20 cellular contexts compared by ENCODE assay signal in genomic region chr14:56217380-56218045, GRCh38.
DNase-seq lines count a peak whose midpoint lies in the region; ATAC-seq, FAIRE-seq and TF ChIP-seq lines count a peak whose summit lies in the region.
"Had no signal": no experiment of that assay in that cellular context is flagged by ENCODE, and none has a peak within 500 bp of the region (broad histone marks: within the 10 kb centered on the region; RNA-seq: fewer than 3 reads in every experiment).

No MANE protein-coding gene starts in this region.

- H3K27ac ChIP-seq in pancreas (no peak overlapping the region), breast epithelium (no peak overlapping the region)
- H3K27ac ChIP-seq: gastrocnemius medialis had no signal

- no peak for TF ChIP-seq CTCF in pancreas (IDR thresholded peaks at IDR 0.05)
- TF ChIP-seq CTCF in breast epithelium (IDR thresholded peaks at IDR 0.05) = no peak

- no peak overlapping the region for H3K4me3 ChIP-seq in pancreas
- H3K4me3 ChIP-seq in breast epithelium = no peak overlapping the region
- H3K4me3 ChIP-seq: gastrocnemius medialis had no signal

- intact Hi-C loops in pancreas (cut with DNase I) = no loop called here
- intact Hi-C loops in breast epithelium (cut with DNase I; ENCODE audit: low total_unique reads) = no loop called here

- in situ Hi-C loops in G401 (cut with HindIII; ENCODE audit: low sequenced_read_pairs) = no loop called here

- FAIRE-seq in pancreas (lab: Jason Lieb, UNC) = no peak
- FAIRE-seq in RCC 7860 (lab: Jason Lieb, UNC) = no peak

- DNase-seq in G401 (ENCODE audit: low spot score) (peak; percentile 66), NCI-H1092 treated with DMSO at 0.1 percent for 48 hours (lab: John Stamatoyannopoulos, UW) (peak; percentile 39), cerebellar cortex (ENCODE audit: low spot score) (peak; percentile 60), pancreas (no peak), RCC 7860 (ENCODE audit: low spot score) (no peak), breast epithelium (ENCODE audit: low spot score in 2 of 2) (no peak)
- DNase-seq: activated CD4-positive, alpha-beta memory T cell treated with anti-CD3 and anti-CD28 coated beads, Interleukin-2, amount 10 ng/mL, durations not matched to agents 7 days and 5 days; Caco-2; effector CD4-positive, alpha-beta T cell; H9; Karpas-422; mesendoderm; NCI-H524 treated with DMSO at 0.1 percent for 48 hours; PC-3; T-helper 17 cell had no signal

- 30 to 45% methylated on average over 7 of the region's 7 CpGs for WGBS in pancreas, 2 donors

- no peaks in the 10 kb centered on the region for H3K9me3 ChIP-seq in pancreas
- no peaks in the 10 kb centered on the region for H3K9me3 ChIP-seq in breast epithelium
- H3K9me3 ChIP-seq: Caco-2, gastrocnemius medialis had no signal

- ATAC-seq in pancreas (peak in 3 of 4 donors; percentile 26 to 37 (median 31)), GM21825 (IDR thresholded peaks at IDR 0.05; ENCODE audit: unreplicated experiment) (no peak)
- ATAC-seq: esophagus mucosa; gastrocnemius medialis; naive thymus-derived CD8-positive, alpha-beta T cell; PC-3; stimulated activated effector memory CD8-positive, alpha-beta T cell treated with anti-CD3 and anti-CD28 coated beads, Interleukin-12 subunit alpha, Interleukin-12 subunit beta, amount 100 ng/mL, for 72 hours; T-helper 17 cell had no signal

- H3K27me3 ChIP-seq in pancreas (no peaks in the 10 kb centered on the region), breast epithelium (no peaks in the 10 kb centered on the region)
- H3K27me3 ChIP-seq: gastrocnemius medialis had no signal

- peaks cover 37 to 61% (median 49%) of the 10 kb centered on the region in 3 donors for H3K4me1 ChIP-seq in pancreas
- peaks cover 0 to 22% of the 10 kb centered on the region in 2 donors for H3K4me1 ChIP-seq in breast epithelium
- H3K4me1 ChIP-seq: Caco-2 had no signal

- TF ChIP-seq POLR2A in breast epithelium (IDR thresholded peaks at IDR 0.05) = no peak

- H3K36me3 ChIP-seq in pancreas (no peaks in the 10 kb centered on the region), breast epithelium (no peaks in the 10 kb centered on the region)
- H3K36me3 ChIP-seq: gastrocnemius medialis had no signal

Comparison
In these comparisons a context has a peak if more than half of its experiments do, and no peak if none do; other contexts are left out.
1. DNase-seq: peak in G401 (single experiment), NCI-H1092 treated with DMSO at 0.1 percent for 48 hours (single experiment) and cerebellar cortex (single experiment); none in pancreas (0 of 6), RCC 7860 (single experiment) and breast epithelium (0 of 2).